Comparison of ENCODE assay signal across 1 cellular context in the genomic region with DNA sequence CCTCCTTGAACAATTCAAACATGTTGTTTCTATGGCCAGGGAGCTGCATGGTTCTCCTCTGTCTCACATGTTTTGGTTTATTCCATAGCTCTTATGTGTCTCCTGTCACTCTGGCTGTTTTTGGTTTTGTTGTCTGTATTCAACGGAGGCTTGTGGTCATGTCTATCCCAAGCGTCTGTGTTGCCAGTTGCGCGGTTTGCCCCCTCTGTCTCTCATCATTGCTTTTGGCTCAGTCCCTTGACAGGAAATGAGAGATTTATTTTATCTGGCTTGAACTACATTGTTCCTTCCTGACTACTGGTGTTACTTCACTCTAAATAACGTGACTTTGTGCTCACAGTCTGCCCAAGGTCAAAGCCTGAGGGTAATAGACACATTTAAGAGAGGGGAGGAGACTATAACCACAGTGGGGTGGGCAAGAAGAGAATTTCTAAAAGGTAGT.
TF ChIP-seq lines count a peak whose summit lies in the region.

No MANE protein-coding gene starts in this region.

TF ChIP-seq in HepG2, 621 proteins besides CTCF, POLR2A, EP300 and RAD21 (continued from another document and continues in another):
- peak; percentile 40; the same call in 1 of the 2 replicates for TF ChIP-seq HDAC2 (CRISPR knock-in tag; IDR thresholded peaks at IDR 0.05)
- TF ChIP-seq ATRX (CRISPR knock-in tag; IDR thresholded peaks at IDR 0.05; ENCODE audit: borderline replicate concordance): no peak
- TF ChIP-seq JDP2 (CRISPR knock-in tag; IDR thresholded peaks at IDR 0.05; ENCODE audit: borderline replicate concordance): no peak
- TF ChIP-seq, protein P1, sequence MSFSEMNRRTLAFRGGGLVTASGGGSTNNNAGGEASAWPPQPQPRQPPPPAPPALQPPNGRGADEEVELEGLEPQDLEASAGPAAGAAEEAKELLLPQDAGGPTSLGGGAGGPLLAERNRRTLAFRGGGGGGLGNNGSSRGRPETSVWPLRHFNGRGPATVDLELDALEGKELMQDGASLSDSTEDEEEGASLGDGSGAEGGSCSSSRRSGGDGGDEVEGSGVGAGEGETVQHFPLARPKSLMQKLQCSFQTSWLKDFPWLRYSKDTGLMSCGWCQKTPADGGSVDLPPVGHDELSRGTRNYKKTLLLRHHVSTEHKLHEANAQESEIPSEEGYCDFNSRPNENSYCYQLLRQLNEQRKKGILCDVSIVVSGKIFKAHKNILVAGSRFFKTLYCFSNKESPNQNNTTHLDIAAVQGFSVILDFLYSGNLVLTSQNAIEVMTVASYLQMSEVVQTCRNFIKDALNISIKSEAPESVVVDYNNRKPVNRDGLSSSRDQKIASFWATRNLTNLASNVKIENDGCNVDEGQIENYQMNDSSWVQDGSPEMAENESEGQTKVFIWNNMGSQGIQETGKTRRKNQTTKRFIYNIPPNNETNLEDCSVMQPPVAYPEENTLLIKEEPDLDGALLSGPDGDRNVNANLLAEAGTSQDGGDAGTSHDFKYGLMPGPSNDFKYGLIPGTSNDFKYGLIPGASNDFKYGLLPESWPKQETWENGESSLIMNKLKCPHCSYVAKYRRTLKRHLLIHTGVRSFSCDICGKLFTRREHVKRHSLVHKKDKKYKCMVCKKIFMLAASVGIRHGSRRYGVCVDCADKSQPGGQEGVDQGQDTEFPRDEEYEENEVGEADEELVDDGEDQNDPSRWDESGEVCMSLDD (CRISPR knock-in tag; IDR thresholded peaks at IDR 0.05; ENCODE audit: borderline replicate concordance): no peak
- TF ChIP-seq, protein P2, sequence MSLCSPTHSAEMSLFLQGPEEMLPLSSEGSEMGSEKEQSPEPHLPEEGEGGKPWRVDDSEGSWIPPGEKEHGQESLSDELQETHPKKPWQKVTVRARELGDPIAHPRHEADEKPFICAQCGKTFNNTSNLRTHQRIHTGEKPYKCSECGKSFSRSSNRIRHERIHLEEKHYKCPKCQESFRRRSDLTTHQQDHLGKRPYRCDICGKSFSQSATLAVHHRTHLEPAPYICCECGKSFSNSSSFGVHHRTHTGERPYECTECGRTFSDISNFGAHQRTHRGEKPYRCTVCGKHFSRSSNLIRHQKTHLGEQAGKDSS (CRISPR knock-in tag; IDR thresholded peaks at IDR 0.05; ENCODE audit: borderline replicate concordance, low read depth): no peak
- peak; percentile 74; the same call in 1 of the 2 replicates for TF ChIP-seq HMG20B (CRISPR knock-in tag; conservative IDR thresholded peaks at IDR 0.05)
- no peak for TF ChIP-seq CREB1 (IDR thresholded peaks at IDR 0.05)
- peak; percentile 57; the same call in 1 of the 2 replicates for TF ChIP-seq CREB1 (CRISPR knock-in tag; IDR thresholded peaks at IDR 0.05)
- TF ChIP-seq, protein P3, sequence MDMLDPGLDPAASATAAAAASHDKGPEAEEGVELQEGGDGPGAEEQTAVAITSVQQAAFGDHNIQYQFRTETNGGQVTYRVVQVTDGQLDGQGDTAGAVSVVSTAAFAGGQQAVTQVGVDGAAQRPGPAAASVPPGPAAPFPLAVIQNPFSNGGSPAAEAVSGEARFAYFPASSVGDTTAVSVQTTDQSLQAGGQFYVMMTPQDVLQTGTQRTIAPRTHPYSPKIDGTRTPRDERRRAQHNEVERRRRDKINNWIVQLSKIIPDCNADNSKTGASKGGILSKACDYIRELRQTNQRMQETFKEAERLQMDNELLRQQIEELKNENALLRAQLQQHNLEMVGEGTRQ (IDR thresholded peaks at IDR 0.05; ENCODE audit: low read depth, low read length): no peak
- TF ChIP-seq, protein P3 (CRISPR knock-in tag; IDR thresholded peaks at IDR 0.05; ENCODE audit: borderline replicate concordance): no peak; the same call in 1 of the 2 replicates
- TF ChIP-seq NAIF1 (CRISPR knock-in tag; IDR thresholded peaks at IDR 0.05; ENCODE audit: borderline replicate concordance): no peak
- TF ChIP-seq, protein P4, sequence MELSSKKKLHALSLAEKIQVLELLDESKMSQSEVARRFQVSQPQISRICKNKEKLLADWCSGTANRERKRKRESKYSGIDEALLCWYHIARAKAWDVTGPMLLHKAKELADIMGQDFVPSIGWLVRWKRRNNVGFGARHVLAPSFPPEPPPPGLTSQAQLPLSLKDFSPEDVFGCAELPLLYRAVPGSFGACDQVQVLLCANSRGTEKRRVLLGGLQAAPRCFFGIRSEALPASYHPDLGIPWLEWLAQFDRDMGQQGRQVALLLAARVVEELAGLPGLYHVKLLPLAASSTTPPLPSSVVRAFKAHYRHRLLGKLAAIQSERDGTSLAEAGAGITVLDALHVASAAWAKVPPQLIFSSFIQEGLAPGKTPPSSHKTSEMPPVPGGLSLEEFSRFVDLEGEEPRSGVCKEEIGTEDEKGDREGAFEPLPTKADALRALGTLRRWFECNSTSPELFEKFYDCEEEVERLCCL (CRISPR knock-in tag; IDR thresholded peaks at IDR 0.05; ENCODE audit: borderline replicate concordance): no peak
- TF ChIP-seq ZNF235 (CRISPR knock-in tag; IDR thresholded peaks at IDR 0.05; ENCODE audit: borderline replicate concordance): no peak
- TF ChIP-seq, protein P5, sequence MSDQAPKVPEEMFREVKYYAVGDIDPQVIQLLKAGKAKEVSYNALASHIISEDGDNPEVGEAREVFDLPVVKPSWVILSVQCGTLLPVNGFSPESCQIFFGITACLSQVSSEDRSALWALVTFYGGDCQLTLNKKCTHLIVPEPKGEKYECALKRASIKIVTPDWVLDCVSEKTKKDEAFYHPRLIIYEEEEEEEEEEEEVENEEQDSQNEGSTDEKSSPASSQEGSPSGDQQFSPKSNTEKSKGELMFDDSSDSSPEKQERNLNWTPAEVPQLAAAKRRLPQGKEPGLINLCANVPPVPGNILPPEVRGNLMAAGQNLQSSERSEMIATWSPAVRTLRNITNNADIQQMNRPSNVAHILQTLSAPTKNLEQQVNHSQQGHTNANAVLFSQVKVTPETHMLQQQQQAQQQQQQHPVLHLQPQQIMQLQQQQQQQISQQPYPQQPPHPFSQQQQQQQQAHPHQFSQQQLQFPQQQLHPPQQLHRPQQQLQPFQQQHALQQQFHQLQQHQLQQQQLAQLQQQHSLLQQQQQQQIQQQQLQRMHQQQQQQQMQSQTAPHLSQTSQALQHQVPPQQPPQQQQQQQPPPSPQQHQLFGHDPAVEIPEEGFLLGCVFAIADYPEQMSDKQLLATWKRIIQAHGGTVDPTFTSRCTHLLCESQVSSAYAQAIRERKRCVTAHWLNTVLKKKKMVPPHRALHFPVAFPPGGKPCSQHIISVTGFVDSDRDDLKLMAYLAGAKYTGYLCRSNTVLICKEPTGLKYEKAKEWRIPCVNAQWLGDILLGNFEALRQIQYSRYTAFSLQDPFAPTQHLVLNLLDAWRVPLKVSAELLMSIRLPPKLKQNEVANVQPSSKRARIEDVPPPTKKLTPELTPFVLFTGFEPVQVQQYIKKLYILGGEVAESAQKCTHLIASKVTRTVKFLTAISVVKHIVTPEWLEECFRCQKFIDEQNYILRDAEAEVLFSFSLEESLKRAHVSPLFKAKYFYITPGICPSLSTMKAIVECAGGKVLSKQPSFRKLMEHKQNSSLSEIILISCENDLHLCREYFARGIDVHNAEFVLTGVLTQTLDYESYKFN (CRISPR knock-in tag; conservative IDR thresholded peaks at IDR 0.05): peak; percentile 69
- no peak for TF ChIP-seq ZNF510 (CRISPR knock-in tag; IDR thresholded peaks at IDR 0.05; ENCODE audit: low read depth)
- peak; percentile 56 for TF ChIP-seq MIXL1 (CRISPR knock-in tag; IDR thresholded peaks at IDR 0.05)
- no peak for TF ChIP-seq SRY (CRISPR knock-in tag; IDR thresholded peaks at IDR 0.05)
- no peak for TF ChIP-seq FIP1L1 (IDR thresholded peaks at IDR 0.05; ENCODE audit: borderline replicate concordance, insufficient read depth, low read depth, low read length)
- TF ChIP-seq REPIN1 (CRISPR knock-in tag; IDR thresholded peaks at IDR 0.05; ENCODE audit: borderline replicate concordance, low read depth): no peak; the same call in 1 of the 2 replicates
- no peak for TF ChIP-seq HNRNPLL (IDR thresholded peaks at IDR 0.05; ENCODE audit: low read depth, low read length, poor library complexity, severe bottlenecking)
- TF ChIP-seq MXD4 (CRISPR knock-in tag; IDR thresholded peaks at IDR 0.05): no peak
- no peak for TF ChIP-seq ZBTB7B (CRISPR knock-in tag; IDR thresholded peaks at IDR 0.05)
- TF ChIP-seq ZNF30 (CRISPR knock-in tag; IDR thresholded peaks at IDR 0.05): no peak
- TF ChIP-seq, protein P6, sequence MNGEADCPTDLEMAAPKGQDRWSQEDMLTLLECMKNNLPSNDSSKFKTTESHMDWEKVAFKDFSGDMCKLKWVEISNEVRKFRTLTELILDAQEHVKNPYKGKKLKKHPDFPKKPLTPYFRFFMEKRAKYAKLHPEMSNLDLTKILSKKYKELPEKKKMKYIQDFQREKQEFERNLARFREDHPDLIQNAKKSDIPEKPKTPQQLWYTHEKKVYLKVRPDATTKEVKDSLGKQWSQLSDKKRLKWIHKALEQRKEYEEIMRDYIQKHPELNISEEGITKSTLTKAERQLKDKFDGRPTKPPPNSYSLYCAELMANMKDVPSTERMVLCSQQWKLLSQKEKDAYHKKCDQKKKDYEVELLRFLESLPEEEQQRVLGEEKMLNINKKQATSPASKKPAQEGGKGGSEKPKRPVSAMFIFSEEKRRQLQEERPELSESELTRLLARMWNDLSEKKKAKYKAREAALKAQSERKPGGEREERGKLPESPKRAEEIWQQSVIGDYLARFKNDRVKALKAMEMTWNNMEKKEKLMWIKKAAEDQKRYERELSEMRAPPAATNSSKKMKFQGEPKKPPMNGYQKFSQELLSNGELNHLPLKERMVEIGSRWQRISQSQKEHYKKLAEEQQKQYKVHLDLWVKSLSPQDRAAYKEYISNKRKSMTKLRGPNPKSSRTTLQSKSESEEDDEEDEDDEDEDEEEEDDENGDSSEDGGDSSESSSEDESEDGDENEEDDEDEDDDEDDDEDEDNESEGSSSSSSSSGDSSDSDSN (CRISPR knock-in tag; IDR thresholded peaks at IDR 0.05): no peak
- TF ChIP-seq HNRNPH1 (optimal IDR thresholded peaks at IDR 0.05; ENCODE audit: low read depth, low read length): no peak
- no peak for TF ChIP-seq ZFP90 (CRISPR knock-in tag; IDR thresholded peaks at IDR 0.05; ENCODE audit: borderline replicate concordance)
- no peak for TF ChIP-seq MEIS1 (CRISPR knock-in tag; IDR thresholded peaks at IDR 0.05; ENCODE audit: borderline replicate concordance)
- TF ChIP-seq ZFAT (CRISPR knock-in tag; conservative IDR thresholded peaks at IDR 0.05): no peak
- TF ChIP-seq ZKSCAN8 (CRISPR knock-in tag; IDR thresholded peaks at IDR 0.05; ENCODE audit: borderline replicate concordance): no peak
- TF ChIP-seq MIER3 (CRISPR knock-in tag; IDR thresholded peaks at IDR 0.05; ENCODE audit: borderline replicate concordance): no peak
- TF ChIP-seq ZNF713 (CRISPR knock-in tag; IDR thresholded peaks at IDR 0.05): no peak
- 0 out of 2 replicates have a peak, but pooled peaks have one; percentile 37 for TF ChIP-seq SMAD3 (CRISPR knock-in tag; IDR thresholded peaks at IDR 0.05)
- TF ChIP-seq ZNF556 (CRISPR knock-in tag; IDR thresholded peaks at IDR 0.05; ENCODE audit: borderline replicate concordance): 0 out of 2 replicates have a peak, but pooled peaks have one; percentile 37
- TF ChIP-seq ERF (CRISPR knock-in tag; IDR thresholded peaks at IDR 0.05): no peak
- no peak for TF ChIP-seq CENPT (CRISPR knock-in tag; IDR thresholded peaks at IDR 0.05; ENCODE audit: low read depth)
- TF ChIP-seq IRF2 (CRISPR knock-in tag; IDR thresholded peaks at IDR 0.05): peak; percentile 43; the same call in 1 of the 2 replicates
- TF ChIP-seq, protein P7, sequence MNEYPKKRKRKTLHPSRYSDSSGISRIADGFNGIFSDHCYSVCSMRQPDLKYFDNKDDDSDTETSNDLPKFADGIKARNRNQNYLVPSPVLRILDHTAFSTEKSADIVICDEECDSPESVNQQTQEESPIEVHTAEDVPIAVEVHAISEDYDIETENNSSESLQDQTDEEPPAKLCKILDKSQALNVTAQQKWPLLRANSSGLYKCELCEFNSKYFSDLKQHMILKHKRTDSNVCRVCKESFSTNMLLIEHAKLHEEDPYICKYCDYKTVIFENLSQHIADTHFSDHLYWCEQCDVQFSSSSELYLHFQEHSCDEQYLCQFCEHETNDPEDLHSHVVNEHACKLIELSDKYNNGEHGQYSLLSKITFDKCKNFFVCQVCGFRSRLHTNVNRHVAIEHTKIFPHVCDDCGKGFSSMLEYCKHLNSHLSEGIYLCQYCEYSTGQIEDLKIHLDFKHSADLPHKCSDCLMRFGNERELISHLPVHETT (CRISPR knock-in tag; conservative IDR thresholded peaks at IDR 0.05): no peak
- TF ChIP-seq ZBTB7A (CRISPR knock-in tag; IDR thresholded peaks at IDR 0.05): no peak
- TF ChIP-seq EED (CRISPR knock-in tag; IDR thresholded peaks at IDR 0.05): no peak
- TF ChIP-seq SAP130 (CRISPR knock-in tag; IDR thresholded peaks at IDR 0.05; ENCODE audit: low read depth): peak; percentile 60
- TF ChIP-seq, protein P8, sequence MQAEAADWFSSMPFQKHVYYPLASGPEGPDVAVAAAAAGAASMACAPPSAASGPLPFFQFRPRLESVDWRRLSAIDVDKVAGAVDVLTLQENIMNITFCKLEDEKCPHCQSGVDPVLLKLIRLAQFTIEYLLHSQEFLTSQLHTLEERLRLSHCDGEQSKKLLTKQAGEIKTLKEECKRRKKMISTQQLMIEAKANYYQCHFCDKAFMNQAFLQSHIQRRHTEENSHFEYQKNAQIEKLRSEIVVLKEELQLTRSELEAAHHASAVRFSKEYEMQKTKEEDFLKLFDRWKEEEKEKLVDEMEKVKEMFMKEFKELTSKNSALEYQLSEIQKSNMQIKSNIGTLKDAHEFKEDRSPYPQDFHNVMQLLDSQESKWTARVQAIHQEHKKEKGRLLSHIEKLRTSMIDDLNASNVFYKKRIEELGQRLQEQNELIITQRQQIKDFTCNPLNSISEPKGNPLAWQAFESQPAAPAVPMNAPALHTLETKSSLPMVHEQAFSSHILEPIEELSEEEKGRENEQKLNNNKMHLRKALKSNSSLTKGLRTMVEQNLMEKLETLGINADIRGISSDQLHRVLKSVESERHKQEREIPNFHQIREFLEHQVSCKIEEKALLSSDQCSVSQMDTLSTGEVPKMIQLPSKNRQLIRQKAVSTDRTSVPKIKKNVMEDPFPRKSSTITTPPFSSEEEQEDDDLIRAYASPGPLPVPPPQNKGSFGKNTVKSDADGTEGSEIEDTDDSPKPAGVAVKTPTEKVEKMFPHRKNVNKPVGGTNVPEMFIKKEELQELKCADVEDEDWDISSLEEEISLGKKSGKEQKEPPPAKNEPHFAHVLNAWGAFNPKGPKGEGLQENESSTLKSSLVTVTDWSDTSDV (CRISPR knock-in tag; IDR thresholded peaks at IDR 0.05): no peak
- TF ChIP-seq ZNF589 (CRISPR knock-in tag; conservative IDR thresholded peaks at IDR 0.05): no peak
- no peak for TF ChIP-seq KAT2B (IDR thresholded peaks at IDR 0.05; ENCODE audit: borderline replicate concordance, low read depth, low read length)
- TF ChIP-seq POLR2AphosphoS5 (IDR thresholded peaks at IDR 0.05; ENCODE audit: low read depth, low read length): 0 out of 2 replicates have a peak, but pooled peaks have one; percentile 29
- TF ChIP-seq SMAD9 (CRISPR knock-in tag; IDR thresholded peaks at IDR 0.05): no peak
- no peak for TF ChIP-seq KDM5B (CRISPR knock-in tag; IDR thresholded peaks at IDR 0.05; ENCODE audit: borderline replicate concordance)
- TF ChIP-seq ZNF432 (CRISPR knock-in tag; IDR thresholded peaks at IDR 0.05; ENCODE audit: borderline replicate concordance): no peak
- TF ChIP-seq KDM4B (CRISPR knock-in tag; IDR thresholded peaks at IDR 0.05): no peak
- no peak for TF ChIP-seq HDAC6 (IDR thresholded peaks at IDR 0.05; ENCODE audit: low read depth, low read length)
- TF ChIP-seq ARNTL (CRISPR knock-in tag; IDR thresholded peaks at IDR 0.05): peak; percentile 73; the same call in 1 of the 2 replicates
